Comparison of ENCODE assay signal across 17 cellular contexts in the genomic region with DNA sequence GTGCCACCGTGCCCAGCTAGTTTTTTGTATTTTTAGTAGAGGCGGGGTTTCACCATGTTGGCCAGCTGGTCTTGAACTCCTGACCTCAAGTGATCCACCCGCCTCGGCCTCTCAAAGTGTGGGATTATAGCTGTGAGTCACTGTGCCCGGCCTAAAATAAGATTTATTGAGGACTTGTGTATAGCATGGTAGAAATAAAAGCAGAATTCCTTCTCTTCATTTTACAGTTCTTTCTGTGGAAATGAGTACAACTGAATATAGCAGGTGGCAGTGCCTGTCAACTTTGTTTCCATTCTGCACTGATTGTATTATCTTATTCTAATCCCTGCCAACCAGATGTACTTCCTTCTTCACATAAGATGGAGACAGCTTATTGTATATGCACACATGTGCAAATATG. TPM values are rescaled to one million over a fixed set of nuclear protein-coding genes. Genes with fewer than 3 reads are reported as not detected.
DNase-seq lines count a peak whose midpoint lies in the region; ATAC-seq, FAIRE-seq and TF ChIP-seq lines count a peak whose summit lies in the region.
"Had no signal": no experiment of that assay in that cellular context is flagged by ENCODE, and none has a peak within 500 bp of the region (broad histone marks: within the 10 kb centered on the region; RNA-seq: fewer than 3 reads in every experiment).

No MANE protein-coding gene starts in this region.

- no peaks in the 10 kb centered on the region for H3K36me3 Mint-ChIP-seq in activated naive CD8-positive, alpha-beta T cell
- H3K36me3 Mint-ChIP-seq in activated naive CD8-positive, alpha-beta T cell treated with anti-CD3 and anti-CD28 coated beads for 36 hours: peaks cover 1% of the 10 kb centered on the region

- peak overlapping the region; percentile 43 for H3K27ac Mint-ChIP-seq in activated naive CD8-positive, alpha-beta T cell
- H3K27ac Mint-ChIP-seq in activated naive CD8-positive, alpha-beta T cell treated with anti-CD3 and anti-CD28 coated beads for 36 hours: no peak overlapping the region

- ATAC-seq in HepG2 (no peak), GM18870 (IDR thresholded peaks at IDR 0.05; ENCODE audit: unreplicated experiment) (no peak)
- ATAC-seq: gastroesophageal sphincter, left lung had no signal

- DNase-seq in activated naive CD8-positive, alpha-beta T cell treated with anti-CD3 and anti-CD28 coated beads for 36 hours: no peak
- DNase-seq in WERI-Rb-1 (peak; percentile 44), HepG2 (ENCODE audit: low spot score) (no peak), transverse colon (peak; percentile 66), OCI-M2 (lab: John Stamatoyannopoulos, UW; ENCODE audit: unreplicated experiment) (no peak), RCC 7860 (ENCODE audit: low spot score) (no peak)
- DNase-seq: activated CD4-positive, alpha-beta T cell treated with anti-CD3 and anti-CD28 coated beads for 4 hours; activated naive CD4-positive, alpha-beta T cell treated with Interleukin-2 at 50 U/mL for 16 hours; DND-41; left lung; MM.1S; NCI-H446; thyroid gland had no signal

- TF ChIP-seq CTCF in WERI-Rb-1 (IDR thresholded peaks at IDR 0.05; ENCODE audit: low read depth, low read length): no peak
- no peak for TF ChIP-seq CTCF in HepG2 (CRISPR knock-in tag; IDR thresholded peaks at IDR 0.05)
- TF ChIP-seq CTCF in transverse colon (IDR thresholded peaks at IDR 0.05): no peak

- peak overlapping the region; percentile 17; the same call in 1 of the 2 replicates for H3K27ac ChIP-seq in WERI-Rb-1
- peak overlapping the region; percentile 78 for H3K27ac ChIP-seq in HepG2 (ENCODE audit: extremely low read length, insufficient read depth, low read length)
- H3K27ac ChIP-seq in transverse colon: peak overlapping the region; percentile 70 to 84 (median 78)
- H3K27ac ChIP-seq: gastroesophageal sphincter, left lung, SJSA1, thyroid gland had no signal

- BruUV-seq in HepG2 (replicated peaks; lab: Mats Ljungman, UMichigan): no TSS peak

- TF ChIP-seq EP300 in HepG2 (IDR thresholded peaks at IDR 0.05; ENCODE audit: low read depth in 2 of 2, low read length in 2 of 2) (no peak), HepG2 (CRISPR knock-in tag; IDR thresholded peaks at IDR 0.05; ENCODE audit: borderline replicate concordance) (no peak), transverse colon (IDR thresholded peaks at IDR 0.05; ENCODE audit: low read depth) (no peak)

- in situ Hi-C loops in HepG2 (cut with HindIII; ENCODE audit: extremely low pct_ligation_motif_present, low pct_unique_long_range_greater_than_20kb): no loop called here
- in situ Hi-C loops in transverse colon (cut with MboI; ENCODE audit: low pct_ligation_motif_present in 1 of 4, low pct_unique_long_range_greater_than_20kb in 1 of 4, low sequenced_read_pairs in 3 of 4): no loop called here

- FAIRE-seq in HepG2 (lab: Jason Lieb, UNC) (no peak), RCC 7860 (lab: Jason Lieb, UNC) (no peak)

- peaks cover 42% of the 10 kb centered on the region for H3K4me1 Mint-ChIP-seq in activated naive CD8-positive, alpha-beta T cell (ENCODE audit: low read depth)
- H3K4me1 Mint-ChIP-seq in activated naive CD8-positive, alpha-beta T cell treated with anti-CD3 and anti-CD28 coated beads for 36 hours: peaks cover 40% of the 10 kb centered on the region

- no peaks in the 10 kb centered on the region for H3K27me3 ChIP-seq in WERI-Rb-1 (ENCODE audit: insufficient read depth, low read depth, severe bottlenecking)
- no peaks in the 10 kb centered on the region for H3K27me3 ChIP-seq in HepG2 (ENCODE audit: control insufficient read depth in 1 of 2, insufficient read depth in 2 of 2, low read length in 2 of 2)
- H3K27me3 ChIP-seq in transverse colon: no peaks in the 10 kb centered on the region
- H3K27me3 ChIP-seq: gastroesophageal sphincter, left lung, SJSA1, thyroid gland had no signal

- peaks cover 76% of the 10 kb centered on the region for H3K4me1 ChIP-seq in HepG2 (ENCODE audit: insufficient read depth, low read length)
- H3K4me1 ChIP-seq in transverse colon: peaks cover 21 to 84% (median 61%) of the 10 kb centered on the region in 4 donors
- H3K4me1 ChIP-seq: thyroid gland had no signal

- no peak for TF ChIP-seq RAD21 in HepG2 (CRISPR knock-in tag; IDR thresholded peaks at IDR 0.05)

- H3K4me2 ChIP-seq in HepG2 (ENCODE audit: low read depth, low read length): no peak overlapping the region

- no peaks in the 10 kb centered on the region for H3K9me3 Mint-ChIP-seq in activated naive CD8-positive, alpha-beta T cell (ENCODE audit: low read depth)
- no peaks in the 10 kb centered on the region for H3K9me3 Mint-ChIP-seq in activated naive CD8-positive, alpha-beta T cell treated with anti-CD3 and anti-CD28 coated beads for 36 hours

- H3K4me3 ChIP-seq in WERI-Rb-1 (ENCODE audit: low read depth, low read length) (no peak overlapping the region), HepG2 (replicated peaks in 1 of 3; ENCODE audit: insufficient read depth in 1 of 3, low read depth in 2 of 3, low read length in 3 of 3) (no peak overlapping the region), transverse colon (no peak overlapping the region)
- H3K4me3 ChIP-seq: gastroesophageal sphincter, left lung, SJSA1, thyroid gland had no signal

- no peak for TF ChIP-seq POLR2A in HepG2 (IDR thresholded peaks at IDR 0.05; ENCODE audit: insufficient read depth in 1 of 2, low read depth in 2 of 2, low read length in 2 of 2)
- no peak for TF ChIP-seq POLR2A in transverse colon (IDR thresholded peaks at IDR 0.05)

- H3K9ac ChIP-seq in HepG2 (ENCODE audit: insufficient read depth, low read depth, low read length): no peak overlapping the region

- no peak overlapping the region for H2AFZ ChIP-seq in HepG2 (ENCODE audit: low read length)

- POLR2A ChIA-PET in HepG2 (lab: Yijun Ruan, JAX): interaction anchor here (0.8 kb wide), 1 partner anchor 22 kb away, joined by 3 read pairs; no protein-coding TSS in a partner anchor

- H3K9me3 ChIP-seq in WERI-Rb-1 (ENCODE audit: severe bottlenecking): no peaks in the 10 kb centered on the region
- no peaks in the 10 kb centered on the region for H3K9me3 ChIP-seq in HepG2 (ENCODE audit: low read length)
- H3K9me3 ChIP-seq in transverse colon: no peaks in the 10 kb centered on the region
- H3K9me3 ChIP-seq: gastroesophageal sphincter, left lung, SJSA1, thyroid gland had no signal

- CTCF ChIA-PET in HepG2 (lab: Yijun Ruan, JAX; ENCODE audit: low intra/inter-chr PET ratio, low total read pairs): no interaction called here

- H4K20me1 ChIP-seq in HepG2 (ENCODE audit: insufficient read depth, low read length): no peaks in the 10 kb centered on the region; the same call in 1 of the 2 replicates

- H3K27me3 Mint-ChIP-seq in activated naive CD8-positive, alpha-beta T cell: no peaks in the 10 kb centered on the region
- H3K27me3 Mint-ChIP-seq in activated naive CD8-positive, alpha-beta T cell treated with anti-CD3 and anti-CD28 coated beads for 36 hours: no peaks in the 10 kb centered on the region

- WGBS in HepG2 (ENCODE audit: low lambda C conversion rate): 83% methylated on average over 5 of the region's 5 CpGs
- WGBS in transverse colon (ENCODE audit: low coverage in 1 of 2), 2 donors: 26 to 40% methylated on average over 3 to 5 of the region's 5 CpGs

- H3K36me3 ChIP-seq in WERI-Rb-1 (no peaks in the 10 kb centered on the region), HepG2 (replicated peaks in 1 of 2; ENCODE audit: control insufficient read depth in 1 of 2, insufficient read depth in 2 of 2, low read length in 2 of 2) (0 out of 5 replicates have a peak, but pooled peaks cover 0 to 11% of the 10 kb centered on the region in 2 experiments), transverse colon (no peaks in the 10 kb centered on the region)
- H3K36me3 ChIP-seq: gastroesophageal sphincter, left lung, SJSA1, thyroid gland had no signal

- intact Hi-C loops in HepG2 (cut with micrococcal nuclease; ENCODE audit: unreplicated experiment) (loop anchor here (2.0 to 5.0 kb wide), 2 partner anchors 13 to 38 kb away; no protein-coding TSS in a partner anchor), transverse colon (cut with DNase I; ENCODE audit: low total_unique reads) (no loop called here)

- peaks cover 80% of the 10 kb centered on the region for H3K79me2 ChIP-seq in HepG2 (ENCODE audit: insufficient read depth, low read length)

- H3K4me3 Mint-ChIP-seq in activated naive CD8-positive, alpha-beta T cell: no peak overlapping the region
- H3K4me3 Mint-ChIP-seq in activated naive CD8-positive, alpha-beta T cell treated with anti-CD3 and anti-CD28 coated beads for 36 hours: no peak overlapping the region

TF ChIP-seq in HepG2, 621 proteins besides CTCF, POLR2A, EP300 and RAD21 (continues in another document):
- TF ChIP-seq ZNF678 (CRISPR knock-in tag; IDR thresholded peaks at IDR 0.05): no peak
- no peak for TF ChIP-seq SMAD1 (CRISPR knock-in tag; IDR thresholded peaks at IDR 0.05; ENCODE audit: borderline replicate concordance, low read depth)

RNA-seq across cellular contexts. Expression of gene DIP2B, which starts 41.0 kb away (rescaled TPM):
- 10 to 100 TPM; 21.4 to 22.5 TPM for total RNA-seq in activated naive CD8-positive, alpha-beta T cell treated with anti-CD3 and anti-CD28 coated beads for 36 hours
- total RNA-seq in HepG2 (2016; rRNA removed; fragmentation: Illumina TruSeq; extraction: Trizol) (35.8 and 52.4 TPM in 2 replicates), transverse colon (100 to 1,000 TPM in 1 of 4 donors, 10 to 100 TPM in 3; 40.0 to 129 (median 57.9) TPM)
- total RNA-seq in HepG2 (2016; cell fraction: cytosol; rRNA removed; fragmentation: Illumina TruSeq; extraction: Trizol; ENCODE audit: low read depth): 7.9 and 8.0 TPM in 2 replicates
- total RNA-seq in HepG2 (2016; cell fraction: insoluble cytoplasmic fraction; rRNA removed; fragmentation: Illumina TruSeq; extraction: Trizol): 36.4 and 48.2 TPM in 2 replicates
- total RNA-seq in HepG2 (2016; cell fraction: membrane; rRNA removed; fragmentation: Illumina TruSeq; extraction: Trizol): 13.9 and 15.2 TPM in 2 replicates
- total RNA-seq in HepG2 (2016; cell fraction: nucleus; rRNA removed; fragmentation: Illumina TruSeq; extraction: Trizol): 36.6 and 40.2 TPM in 2 replicates
- 28.6 and 32.1 TPM in 2 replicates for polyA plus RNA-seq in HepG2 (2011; rRNA removed)
- polyA plus RNA-seq in HepG2 (2011; cell fraction: cytosol; rRNA removed): 23.1 and 27.1 TPM in 2 replicates
- polyA plus RNA-seq in HepG2 (2011; cell fraction: nucleus; rRNA removed): 29.8 and 33.8 TPM in 2 replicates
- 19.5 and 22.8 TPM in 2 replicates for polyA plus RNA-seq in HepG2 (2012)
- 0.80 and 0.85 TPM in 2 replicates for polyA plus RNA-seq in HepG2 (2016; cell fraction: cytosol; fragmentation: Illumina TruSeq; extraction: Trizol; ENCODE audit: low read depth)
- polyA plus RNA-seq in HepG2 (2016; cell fraction: insoluble cytoplasmic fraction; fragmentation: Illumina TruSeq; extraction: Trizol; ENCODE audit: low read depth): 29.6 and 31.2 TPM in 2 replicates
- 2.8 and 3.7 TPM in 2 replicates for polyA plus RNA-seq in HepG2 (2016; cell fraction: membrane; fragmentation: Illumina TruSeq; extraction: Trizol; ENCODE audit: low read depth)
- 29.3 and 32.4 TPM in 2 replicates for polyA plus RNA-seq in HepG2 (2016; cell fraction: nucleus; fragmentation: Illumina TruSeq; extraction: Trizol; ENCODE audit: insufficient read depth, low read depth)
- 63.8 and 156 TPM in 2 replicates for polyA minus RNA-seq in HepG2 (2011; rRNA and poly(A)+ RNA removed; ENCODE audit: low replicate concordance)
- 51.0 and 54.1 TPM in 2 replicates for polyA minus RNA-seq in HepG2 (2011; cell fraction: cytosol; rRNA and poly(A)+ RNA removed)
- polyA minus RNA-seq in HepG2 (2011; cell fraction: nucleus; rRNA and poly(A)+ RNA removed): 58.8 and 79.2 TPM in 2 replicates

Comparison
In these comparisons a context has a peak if more than half of its experiments do, and no peak if none do; other contexts are left out.
1. DNase-seq: peak in WERI-Rb-1 (single experiment) and transverse colon (single experiment); none in activated naive CD8-positive, alpha-beta T cell treated with anti-CD3 and anti-CD28 coated beads for 36 hours (single experiment), HepG2 (single experiment), OCI-M2 (single experiment) and RCC 7860 (single experiment).
2. H3K27ac ChIP-seq: peak in every context shown above with its lines; median percentile 78 in HepG2; 78 in transverse colon; 17 in WERI-Rb-1.